ENCODE assay signal across 16 cellular contexts in the genomic region with DNA sequence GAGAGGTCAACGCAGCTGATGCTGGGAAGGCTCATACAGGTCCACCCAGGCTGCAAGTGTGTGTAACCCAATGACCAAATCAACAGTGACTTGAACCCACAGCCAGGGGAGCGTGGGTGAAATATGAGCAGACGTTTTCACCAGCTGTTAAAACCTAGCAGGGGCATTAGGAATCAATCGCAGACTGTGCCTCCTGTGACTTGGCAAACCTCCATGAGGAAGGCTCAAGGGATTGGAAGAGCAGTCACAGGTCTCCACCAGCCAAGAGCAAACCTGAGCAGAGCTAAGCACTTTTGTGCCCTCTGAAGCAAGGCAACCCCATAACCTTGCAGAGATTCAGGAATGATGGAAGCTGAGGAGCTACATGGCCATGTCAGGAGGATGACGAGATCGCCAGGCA. TPM values are rescaled to one million over a fixed set of nuclear protein-coding genes. Genes with fewer than 3 reads are reported as not detected.
DNase-seq lines count a peak whose midpoint lies in the region; ATAC-seq and TF ChIP-seq lines count a peak whose summit lies in the region.
"Had no signal": no experiment of that assay in that cellular context is flagged by ENCODE, and none has a peak within 500 bp of the region (broad histone marks: within the 10 kb centered on the region; RNA-seq: fewer than 3 reads in every experiment).

No MANE protein-coding gene starts in this region.

- TF ChIP-seq CTCF in CD14-positive monocyte (IDR thresholded peaks at IDR 0.05) (no peak), mesothelial cell of epicardium (IDR thresholded peaks at IDR 0.05; ENCODE audit: unreplicated experiment) (no peak)

- intact Hi-C loops in CD14-positive monocyte (cut with micrococcal nuclease) = no loop called here

- peaks cover 31 to 58% of the 10 kb centered on the region in 2 donors for H3K36me3 Mint-ChIP-seq in CD14-positive monocyte
- no peaks in the 10 kb centered on the region for H3K36me3 Mint-ChIP-seq in effector memory CD8-positive, alpha-beta T cell (ENCODE audit: insufficient read depth)
- H3K36me3 Mint-ChIP-seq in mesothelial cell of epicardium = no peaks in the 10 kb centered on the region

- H3K27me3 Mint-ChIP-seq in CD14-positive monocyte (ENCODE audit: low read depth in 3 of 3) (no peaks in the 10 kb centered on the region), mesothelial cell of epicardium (ENCODE audit: low read depth) (peaks cover 90% of the 10 kb centered on the region)
- H3K27me3 Mint-ChIP-seq in effector memory CD8-positive, alpha-beta T cell = no peaks in the 10 kb centered on the region

- H3K27ac Mint-ChIP-seq in CD14-positive monocyte (peak overlapping the region in 5 of 7 donors; percentile 21 to 84 (median 60)), mesothelial cell of epicardium (no peak overlapping the region)
- peak overlapping the region; percentile 6 to 19 for H3K27ac Mint-ChIP-seq in effector memory CD8-positive, alpha-beta T cell

- H3K9me3 Mint-ChIP-seq in CD14-positive monocyte = no peaks in the 10 kb centered on the region
- no peaks in the 10 kb centered on the region for H3K9me3 Mint-ChIP-seq in effector memory CD8-positive, alpha-beta T cell
- no peaks in the 10 kb centered on the region for H3K9me3 Mint-ChIP-seq in mesothelial cell of epicardium

- H3K4me1 Mint-ChIP-seq in CD14-positive monocyte (peaks cover 17% of the 10 kb centered on the region), mesothelial cell of epicardium (no peaks in the 10 kb centered on the region)
- H3K4me1 Mint-ChIP-seq in effector memory CD8-positive, alpha-beta T cell (ENCODE audit: low read depth in 2 of 2) = peaks cover 15 to 21% of the 10 kb centered on the region in 2 donors

- H3K4me3 Mint-ChIP-seq in CD14-positive monocyte (no peak overlapping the region), mesothelial cell of epicardium (no peak overlapping the region)
- no peak overlapping the region for H3K4me3 Mint-ChIP-seq in effector memory CD8-positive, alpha-beta T cell

- no peak for ATAC-seq in effector memory CD8-positive, alpha-beta T cell (replicated peaks)
- no peak for ATAC-seq in HG03135 (IDR thresholded peaks at IDR 0.05; ENCODE audit: unreplicated experiment)

- DNase-seq in CD14-positive monocyte (ENCODE audit: low spot score) = no peak
- DNase-seq in DMS 273 (lab: John Stamatoyannopoulos, UW; ENCODE audit: unreplicated experiment) = peak; percentile 82
- DNase-seq in NCI-H2171 (lab: John Stamatoyannopoulos, UW) = peak; percentile 67
- DNase-seq in effector memory CD8-positive, alpha-beta T cell = no peak
- DNase-seq in HUDEP-2 (lab: John Stamatoyannopoulos, UW; ENCODE audit: unreplicated experiment in 76 of 76) = no peak
- DNase-seq in mesothelial cell of epicardium (ENCODE audit: low spot score in 2 of 2, unreplicated experiment in 2 of 2) = no peak
- DNase-seq in HK-2 (ENCODE audit: unreplicated experiment) = no peak
- DNase-seq: ACHN, AML-193, Caco-2, DMS53, MV-4-11, NCI-H1436, NCI-H510A treated with DMSO at 0.1 percent for 48 hours had no signal

RNA-seq across cellular contexts. Expression of a gene that starts 25.5 kb away (rescaled TPM):
- polyA plus RNA-seq in CD14-positive monocyte = under 1 TPM in 1 of 2 donors, not detected in 1; 0.17 TPM
- total RNA-seq in mesothelial cell of epicardium = 0.49 to 0.61 TPM (median 0.56 TPM) in 3 replicates
- total RNA-seq: Caco-2; T-helper 2 cell treated with Interferon-gamma antibody and Interleukin-4, amounts not matched to agents 100 ng/mL and 5 ng/mL, for 36 hours had no signal

Comparison
In these comparisons a context has a peak if more than half of its experiments do, and no peak if none do; other contexts are left out.
1. DNase-seq: peak in DMS 273 (single experiment) and NCI-H2171 (single experiment); none in CD14-positive monocyte (single experiment), effector memory CD8-positive, alpha-beta T cell (0 of 3), HUDEP-2 (0 of 76), mesothelial cell of epicardium (0 of 2) and HK-2 (single experiment).